In the genomic region with DNA sequence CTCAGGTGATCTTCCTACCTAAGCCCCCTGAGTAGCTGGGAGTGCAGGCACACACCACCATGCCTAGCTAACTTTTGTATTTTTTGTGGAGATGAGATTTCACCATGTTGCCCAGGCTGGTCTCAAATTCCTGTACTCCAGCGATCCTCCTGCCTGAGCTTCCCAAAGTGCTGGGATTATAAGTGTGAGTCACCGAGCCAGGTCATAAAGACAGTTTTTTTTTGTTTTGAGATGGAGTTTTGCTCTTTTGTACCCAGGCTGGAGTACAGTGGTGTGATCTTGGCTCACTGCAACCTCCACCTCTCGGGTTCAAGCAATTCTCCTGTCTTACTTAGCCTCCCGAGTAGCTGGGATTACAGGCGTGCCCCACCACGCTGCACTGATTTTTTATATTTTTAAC, we compare ENCODE assay signal across 15 cellular contexts. TPM values are rescaled to one million over a fixed set of nuclear protein-coding genes. Genes with fewer than 3 reads are reported as not detected.
DNase-seq lines count a peak whose midpoint lies in the region; ATAC-seq, FAIRE-seq and TF ChIP-seq lines count a peak whose summit lies in the region.
"Had no signal": no experiment of that assay in that cellular context is flagged by ENCODE, and none has a peak within 500 bp of the region (broad histone marks: within the 10 kb centered on the region; RNA-seq: fewer than 3 reads in every experiment).

No MANE protein-coding gene starts in this region.

- peaks cover 21% of the 10 kb centered on the region for H3K4me1 ChIP-seq in ACC112 (ENCODE audit: control insufficient read depth, insufficient read depth, low read length, unreplicated experiment)
- peaks cover 7% of the 10 kb centered on the region for H3K4me1 ChIP-seq in mammary epithelial cell (ENCODE audit: insufficient read depth, low read length)
- peaks cover 8% of the 10 kb centered on the region for H3K4me1 ChIP-seq in keratinocyte (ENCODE audit: control insufficient read depth, extremely low read depth, insufficient read depth, low read length)

- DNase-seq in LHCN-M2 (ENCODE audit: low read depth) (peak; percentile 79), mammary epithelial cell (peak; percentile 26), keratinocyte (ENCODE audit: low read depth, low spot score) (no peak), GM13977 (ENCODE audit: low spot score) (no peak)
- DNase-seq in activated naive CD8-positive, alpha-beta T cell treated with anti-CD3 and anti-CD28 coated beads, Interleukin-2, amount 50 U/mL, for 24 hours, result no peak
- DNase-seq: activated CD4-positive, alpha-beta T cell treated with anti-CD3 and anti-CD28 coated beads for 48 hours; dorsolateral prefrontal cortex; Kasumi-1; NCI-H2227 treated with DMSO at 0.1 percent for 48 hours; SHP77; stimulated activated CD4-positive, alpha-beta T cell treated with anti-CD3 and anti-CD28 coated beads, Interleukin-15, amount 100 ng/mL, for 24 hours; stimulated activated naive CD4-positive, alpha-beta T cell had no signal

- ATAC-seq in GM19035 (IDR thresholded peaks at IDR 0.05; ENCODE audit: unreplicated experiment) (no peak), HG03025 (IDR thresholded peaks at IDR 0.05; ENCODE audit: low FRiP score, unreplicated experiment) (no peak)
- ATAC-seq in activated naive CD8-positive, alpha-beta T cell treated with anti-CD3 and anti-CD28 coated beads, Interleukin-2, amount 50 U/mL, for 24 hours, result no peak

- H3K4me3 Mint-ChIP-seq in activated naive CD8-positive, alpha-beta T cell treated with anti-CD3 and anti-CD28 coated beads, Interleukin-2, amount 50 U/mL, for 24 hours, result no peak overlapping the region

- H3K36me3 ChIP-seq in ACC112 (ENCODE audit: insufficient read depth, low read length) (0 out of 2 replicates have a peak, but pooled peaks cover 3% of the 10 kb centered on the region), mammary epithelial cell (ENCODE audit: insufficient read depth, low read length) (no peaks in the 10 kb centered on the region), keratinocyte (ENCODE audit: control insufficient read depth in 2 of 2, extremely low read depth in 1 of 2, insufficient read depth in 2 of 2, low read length in 2 of 2) (no peaks in the 10 kb centered on the region)

- no peaks in the 10 kb centered on the region for H3K27me3 Mint-ChIP-seq in activated naive CD8-positive, alpha-beta T cell treated with anti-CD3 and anti-CD28 coated beads, Interleukin-2, amount 50 U/mL, for 24 hours

- peak; percentile 52 for FAIRE-seq in keratinocyte (lab: Jason Lieb, UNC)

- TF ChIP-seq CTCF in mammary epithelial cell (conservative IDR thresholded peaks at IDR 0.05 in 1 of 2, IDR thresholded peaks at IDR 0.05 in 1 of 2; ENCODE audit: extremely low read depth in 1 of 2, insufficient read depth in 1 of 2, low read depth in 1 of 2, low read length in 2 of 2), result no peak
- no peak for TF ChIP-seq CTCF in keratinocyte (optimal IDR thresholded peaks at IDR 0.05 in 1 of 3, IDR thresholded peaks at IDR 0.05 in 1 of 3, conservative IDR thresholded peaks at IDR 0.05 in 1 of 3; ENCODE audit: extremely low read depth in 1 of 3, insufficient read depth in 2 of 3, low read length in 3 of 3)
- no peak for TF ChIP-seq CTCF in GM13977 (IDR thresholded peaks at IDR 0.05; ENCODE audit: extremely low read depth, insufficient read depth, missing control alignments)

- H3K4me2 ChIP-seq in mammary epithelial cell (ENCODE audit: insufficient read depth, low read depth, low read length) (no peak overlapping the region), keratinocyte (ENCODE audit: control insufficient read depth, extremely low read depth, insufficient read depth, low read depth, low read length) (no peak overlapping the region)

- in situ Hi-C loops in mammary epithelial cell (cut with MboI; ENCODE audit: low sequenced_read_pairs in 2 of 2) (no loop called here), GM13977 (cut with MboI; ENCODE audit: low pct_unique_long_range_greater_than_20kb, low sequenced_read_pairs, unreplicated experiment) (no loop called here)

- dilution Hi-C loops in mammary epithelial cell (cut with HindIII; ENCODE audit: low sequenced_read_pairs), result loop anchor here (5.0 kb wide), 1 partner anchor 40 kb away; a partner anchor contains a TSS
- dilution Hi-C loops in keratinocyte (cut with MboI; ENCODE audit: extremely low pct_ligation_motif_present, low sequenced_read_pairs), result no loop called here

- no peak overlapping the region for H3K27ac Mint-ChIP-seq in activated naive CD8-positive, alpha-beta T cell treated with anti-CD3 and anti-CD28 coated beads, Interleukin-2, amount 50 U/mL, for 24 hours

- peaks cover 75% of the 10 kb centered on the region for H3K79me2 ChIP-seq in ACC112 (ENCODE audit: control insufficient read depth, insufficient read depth, low read length, unreplicated experiment)
- peaks cover 78% of the 10 kb centered on the region for H3K79me2 ChIP-seq in mammary epithelial cell (ENCODE audit: insufficient read depth, low read length)
- H3K79me2 ChIP-seq in keratinocyte (ENCODE audit: control insufficient read depth, insufficient read depth, low read length), result peaks cover 44% of the 10 kb centered on the region

- 91% methylated on average over 6 of the region's 6 CpGs for WGBS in mammary epithelial cell (ENCODE audit: low coverage, missing lambda C conversion rate)

- intact Hi-C loops in mammary epithelial cell (cut with micrococcal nuclease), result no loop called here

- H2AFZ ChIP-seq in ACC112 (ENCODE audit: low read length, unreplicated experiment), result no peak overlapping the region
- H2AFZ ChIP-seq in mammary epithelial cell (ENCODE audit: low read depth, low read length), result no peak overlapping the region
- no peak overlapping the region for H2AFZ ChIP-seq in keratinocyte (ENCODE audit: control insufficient read depth, low read length)

- CTCF ChIA-PET in mammary epithelial cell (lab: Charles Lee; ENCODE audit: low non-redundant PET), result no interaction called here

- H3K9ac ChIP-seq in mammary epithelial cell (ENCODE audit: insufficient read depth, low read length) (no peak overlapping the region), keratinocyte (ENCODE audit: control insufficient read depth, extremely low read depth, insufficient read depth, low read length) (no peak overlapping the region)

- no TSS peak for BruUV-seq in mammary epithelial cell (replicated peaks; lab: Mats Ljungman, UMichigan)

- H4K20me1 ChIP-seq in mammary epithelial cell (ENCODE audit: insufficient read depth, low read length) (no peaks in the 10 kb centered on the region), keratinocyte (ENCODE audit: control insufficient read depth, extremely low read depth, insufficient read depth, low read length) (no peaks in the 10 kb centered on the region)

- no peaks in the 10 kb centered on the region for H3K9me3 ChIP-seq in mammary epithelial cell (replicated peaks; ENCODE audit: insufficient read depth, low read length)
- H3K9me3 ChIP-seq in keratinocyte (ENCODE audit: control insufficient read depth, low read depth, low read length), result no peaks in the 10 kb centered on the region

- H3K27me3 ChIP-seq in ACC112 (ENCODE audit: insufficient read depth, low read length) (no peaks in the 10 kb centered on the region), mammary epithelial cell (ENCODE audit: insufficient read depth, low read length) (no peaks in the 10 kb centered on the region), keratinocyte (ENCODE audit: control insufficient read depth, extremely low read depth, insufficient read depth, low read length) (no peaks in the 10 kb centered on the region)
- H3K27me3 ChIP-seq: dorsolateral prefrontal cortex had no signal

- 0 out of 2 replicates have a peak overlapping the region, but pooled peaks have one; percentile 15 for H3K27ac ChIP-seq in ACC112 (ENCODE audit: low read depth, low read length)
- H3K27ac ChIP-seq in mammary epithelial cell (ENCODE audit: insufficient read depth, low read depth, low read length), result no peak overlapping the region
- H3K27ac ChIP-seq in keratinocyte (ENCODE audit: control insufficient read depth, insufficient read depth, low read length), result no peak overlapping the region

- no peak overlapping the region for H3K4me3 ChIP-seq in ACC112 (ENCODE audit: low read depth, low read length)
- no peak overlapping the region for H3K4me3 ChIP-seq in mammary epithelial cell (replicated peaks in 1 of 3; ENCODE audit: insufficient read depth in 1 of 3, low read depth in 2 of 3, low read length in 3 of 3)
- H3K4me3 ChIP-seq in keratinocyte (ENCODE audit: control insufficient read depth in 2 of 3, extremely low read depth in 1 of 3, insufficient read depth in 2 of 3, low read depth in 1 of 3, low read length in 3 of 3), result no peak overlapping the region
- H3K4me3 ChIP-seq: dorsolateral prefrontal cortex had no signal

- no peaks in the 10 kb centered on the region for H3K9me3 Mint-ChIP-seq in activated naive CD8-positive, alpha-beta T cell treated with anti-CD3 and anti-CD28 coated beads, Interleukin-2, amount 50 U/mL, for 24 hours

- peaks cover 15% of the 10 kb centered on the region for H3K4me1 Mint-ChIP-seq in activated naive CD8-positive, alpha-beta T cell treated with anti-CD3 and anti-CD28 coated beads, Interleukin-2, amount 50 U/mL, for 24 hours

- peaks cover 3% of the 10 kb centered on the region for H3K36me3 Mint-ChIP-seq in activated naive CD8-positive, alpha-beta T cell treated with anti-CD3 and anti-CD28 coated beads, Interleukin-2, amount 50 U/mL, for 24 hours (ENCODE audit: low read depth)

- H3K9me1 ChIP-seq in keratinocyte (ENCODE audit: control insufficient read depth, extremely low read depth, insufficient read depth, low read length), result peaks cover 2% of the 10 kb centered on the region

RNA-seq across cellular contexts. Expression of a gene that starts 42.1 kb away (rescaled TPM):
- total RNA-seq in LHCN-M2 (2014; rRNA removed) (23.5 and 33.2 TPM in 2 replicates), mammary epithelial cell (10 to 100 TPM; 24.7 to 36.2 TPM)
- polyA plus RNA-seq in LHCN-M2 (2012), result 14.1 TPM
- polyA plus RNA-seq in mammary epithelial cell (13.3 TPM), keratinocyte (13.4 to 15.1 TPM (median 14.6 TPM) in 3 replicates)
- polyA minus RNA-seq in mammary epithelial cell (36.9 TPM), keratinocyte (21.7 to 36.9 TPM (median 30.2 TPM) in 3 replicates)
- polyA plus RNA-seq in keratinocyte (2011; ENCODE audit: low read depth), result 32.7 TPM
- 9.7 and 16.4 TPM in 2 replicates for polyA plus RNA-seq in keratinocyte (2011; cell fraction: cytosol; rRNA removed)
- polyA plus RNA-seq in keratinocyte (2011; cell fraction: nucleus; rRNA removed), result 26.3 and 33.4 TPM in 2 replicates
- 15.1 and 22.9 TPM in 2 replicates for polyA plus RNA-seq in keratinocyte (2012; ENCODE audit: low replicate concordance)
- 13.2 TPM for polyA minus RNA-seq in keratinocyte (2011; cell fraction: cytosol; rRNA and poly(A)+ RNA removed)
- polyA minus RNA-seq in keratinocyte (2011; cell fraction: nucleus; rRNA and poly(A)+ RNA removed), result 29.3 and 63.8 TPM in 2 replicates

Comparison
In these comparisons a context has a peak if more than half of its experiments do, and no peak if none do; other contexts are left out.
1. DNase-seq: peak in LHCN-M2 (single experiment) and mammary epithelial cell (single experiment); none in keratinocyte (single experiment), activated naive CD8-positive, alpha-beta T cell treated with anti-CD3 and anti-CD28 coated beads, Interleukin-2, amount 50 U/mL, for 24 hours (single experiment) and GM13977 (single experiment).